22 cellular contexts compared by ENCODE assay signal in the genomic region with DNA sequence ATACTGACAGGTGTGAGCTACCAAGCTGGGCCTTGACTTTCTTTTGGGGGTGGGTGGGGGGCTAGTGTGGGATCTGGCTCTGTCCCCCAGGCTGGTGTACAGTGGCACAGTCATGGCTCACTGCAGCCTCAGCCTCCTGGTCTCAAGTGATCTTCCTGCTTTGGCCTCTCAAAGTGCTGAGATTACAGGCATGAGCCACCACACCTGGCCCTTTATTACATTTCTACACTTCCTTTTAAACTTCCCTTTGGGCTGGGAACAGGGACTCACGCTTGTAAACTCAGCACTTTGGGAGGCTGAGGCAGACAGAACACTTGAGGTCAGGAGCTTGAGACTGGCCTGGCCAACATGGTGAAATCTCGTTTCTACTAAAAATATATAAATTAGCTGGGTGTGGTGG. TPM values are rescaled to one million over a fixed set of nuclear protein-coding genes. Genes with fewer than 3 reads are reported as not detected.
DNase-seq lines count a peak whose midpoint lies in the region; ATAC-seq and TF ChIP-seq lines count a peak whose summit lies in the region.
"Had no signal": no experiment of that assay in that cellular context is flagged by ENCODE, and none has a peak within 500 bp of the region (broad histone marks: within the 10 kb centered on the region; RNA-seq: fewer than 3 reads in every experiment).

No MANE protein-coding gene starts in this region.

- ATAC-seq in heart left ventricle (no peak), right cardiac atrium (no peak)

- peaks cover 0 to 29% (median 14%) of the 10 kb centered on the region in 12 donors for H3K4me1 ChIP-seq in heart left ventricle
- no peaks in the 10 kb centered on the region for H3K4me1 ChIP-seq in right cardiac atrium (ENCODE audit: control insufficient read depth, insufficient read depth, low read length)
- peaks cover 10% of the 10 kb centered on the region for H3K4me1 ChIP-seq in MM.1S (ENCODE audit: low read length)
- no peaks in the 10 kb centered on the region for H3K4me1 ChIP-seq in colonic mucosa
- peaks cover 9 to 26% (median 17%) of the 10 kb centered on the region in 3 donors for H3K4me1 ChIP-seq in skeletal muscle tissue (ENCODE audit: control insufficient read depth in 3 of 3, insufficient read depth in 3 of 3, low read length in 3 of 3)

- WGBS in heart left ventricle, 4 donors, result 72 to 88% (median 80%) methylated on average over 2 of the region's 2 CpGs
- WGBS in right cardiac atrium, result 75% methylated on average over 2 of the region's 2 CpGs

- H3K9ac ChIP-seq in MM.1S (ENCODE audit: low read length) (no peak overlapping the region), colonic mucosa (ENCODE audit: low read depth in 2 of 2, low read length in 2 of 2) (no peak overlapping the region), skeletal muscle tissue (ENCODE audit: low read depth in 1 of 3, low read length in 3 of 3) (no peak overlapping the region)

- no peak overlapping the region for H2AFZ ChIP-seq in MM.1S (ENCODE audit: low read length)

- intact Hi-C loops in heart left ventricle (cut with DNase I), result loop anchor here in 2 of 10 donors (10.0 kb wide), 2 partner anchors 182 to 332 kb away; partner anchors contain the start of gene CA11 (in 1 of the 2)
- intact Hi-C loops in right cardiac atrium (cut with DNase I), result loop anchor here in 2 of 4 donors (10.0 kb wide), 1 partner anchor 182 kb away; no protein-coding TSS in a partner anchor
- intact Hi-C loops in colonic mucosa (cut with DNase I), result no loop called here

- H4K20me1 ChIP-seq in MM.1S (ENCODE audit: insufficient read depth, low read length), result no peaks in the 10 kb centered on the region

- TF ChIP-seq CTCF in heart left ventricle (IDR thresholded peaks at IDR 0.05) (no peak), MM.1S (IDR thresholded peaks at IDR 0.05; ENCODE audit: low read length) (no peak), colonic mucosa (IDR thresholded peaks at IDR 0.05) (no peak), GM13976 (IDR thresholded peaks at IDR 0.05; ENCODE audit: borderline replicate concordance, control extremely low read depth, extremely low read depth, insufficient read depth, missing control alignments) (no peak), chondrocyte (IDR thresholded peaks at IDR 0.05) (no peak), foreskin fibroblast (IDR thresholded peaks at IDR 0.05; ENCODE audit: low read depth, low read length) (no peak)

- H3K9me2 ChIP-seq in MM.1S (replicated peaks; ENCODE audit: insufficient read depth, low read length), result no peaks in the 10 kb centered on the region

- no peak overlapping the region for H3K27ac Mint-ChIP-seq in chondrocyte (ENCODE audit: unreplicated experiment)

- H3K4me3 Mint-ChIP-seq in chondrocyte (ENCODE audit: unreplicated experiment), result no peak overlapping the region
- H3K4me3 Mint-ChIP-seq: B cell had no signal

- H3K27ac ChIP-seq in heart left ventricle (peak overlapping the region in 10 of 12 donors; percentile 83 to 98 (median 88)), right cardiac atrium (ENCODE audit: low read length) (no peak overlapping the region), MM.1S (ENCODE audit: low read length) (0 out of 2 replicates have a peak overlapping the region, but pooled peaks have one; percentile 4), colonic mucosa (peak overlapping the region; percentile 59), skeletal muscle tissue (ENCODE audit: low read depth, low read length) (peak overlapping the region; percentile 94)
- H3K27ac ChIP-seq: 22Rv1, HL-60, SJSA1 had no signal

- H3F3A ChIP-seq in MM.1S (ENCODE audit: insufficient read depth, low read length), result peaks cover 23% of the 10 kb centered on the region

- H3K4me1 Mint-ChIP-seq in chondrocyte (ENCODE audit: low read depth), result peaks cover 21% of the 10 kb centered on the region

- H3K4me3 ChIP-seq in heart left ventricle (no peak overlapping the region), right cardiac atrium (ENCODE audit: low read length) (no peak overlapping the region), MM.1S (ENCODE audit: low read length) (no peak overlapping the region), colonic mucosa (no peak overlapping the region), skeletal muscle tissue (ENCODE audit: low read length in 3 of 3) (no peak overlapping the region), foreskin fibroblast (ENCODE audit: low read depth in 1 of 2, low read length in 2 of 2) (no peak overlapping the region)
- H3K4me3 ChIP-seq: SJSA1 had no signal

- peaks cover 0 to 83% (median 74%) of the 10 kb centered on the region in 9 donors for H3K36me3 ChIP-seq in heart left ventricle
- H3K36me3 ChIP-seq in MM.1S (replicated peaks; ENCODE audit: insufficient read depth, low read length), result no peaks in the 10 kb centered on the region
- H3K36me3 ChIP-seq in colonic mucosa, result no peaks in the 10 kb centered on the region
- H3K36me3 ChIP-seq in skeletal muscle tissue (ENCODE audit: control insufficient read depth in 3 of 3, insufficient read depth in 3 of 3, low read length in 3 of 3), result peaks cover 32 to 42% (median 35%) of the 10 kb centered on the region in 3 donors

- peaks cover 20% of the 10 kb centered on the region for H3K36me3 Mint-ChIP-seq in chondrocyte (ENCODE audit: low read depth)

- no peaks in the 10 kb centered on the region for H3K27me3 Mint-ChIP-seq in chondrocyte (ENCODE audit: low read depth)
- H3K27me3 Mint-ChIP-seq: B cell had no signal

- H3K27me3 ChIP-seq in heart left ventricle, result no peaks in the 10 kb centered on the region
- H3K27me3 ChIP-seq in right cardiac atrium (ENCODE audit: control insufficient read depth, insufficient read depth), result no peaks in the 10 kb centered on the region
- no peaks in the 10 kb centered on the region for H3K27me3 ChIP-seq in MM.1S (replicated peaks; ENCODE audit: insufficient read depth, low read length)
- no peaks in the 10 kb centered on the region for H3K27me3 ChIP-seq in colonic mucosa
- no peaks in the 10 kb centered on the region for H3K27me3 ChIP-seq in skeletal muscle tissue (ENCODE audit: control insufficient read depth in 3 of 3, insufficient read depth in 3 of 3, low read length in 3 of 3)
- H3K27me3 ChIP-seq: SJSA1 had no signal

- no peak for TF ChIP-seq POLR2A in heart left ventricle (IDR thresholded peaks at IDR 0.05)

- in situ Hi-C loops in GM13976 (cut with MboI; ENCODE audit: low sequenced_read_pairs, unreplicated experiment), result no loop called here

- no peaks in the 10 kb centered on the region for H3K9me3 Mint-ChIP-seq in chondrocyte (ENCODE audit: low read depth)

- H3K79me2 ChIP-seq in MM.1S (ENCODE audit: low read length), result no peaks in the 10 kb centered on the region

- no peak overlapping the region for H3K4me2 ChIP-seq in MM.1S (ENCODE audit: low read depth, low read length)

- DNase-seq in heart left ventricle (no peak), right cardiac atrium (no peak), MM.1S (no peak), colonic mucosa (no peak), GM13976 (ENCODE audit: low spot score) (no peak), chondrocyte (ENCODE audit: low spot score) (no peak), foreskin fibroblast (no peak)
- DNase-seq: DMS153, Karpas-422, NCI-H1105, NCI-H1436 treated with DMSO at 0.1 percent for 48 hours, NCI-H187 treated with DMSO at 0.1 percent for 48 hours, NCI-H2107, NCI-H446, NCI-H524 treated with DMSO at 0.1 percent for 48 hours, NCI-H774 had no signal

- H3K9me3 ChIP-seq in heart left ventricle (no peaks in the 10 kb centered on the region), right cardiac atrium (ENCODE audit: control insufficient read depth, low read length) (no peaks in the 10 kb centered on the region), MM.1S (replicated peaks; ENCODE audit: insufficient read depth, low read length) (no peaks in the 10 kb centered on the region), colonic mucosa (no peaks in the 10 kb centered on the region), skeletal muscle tissue (ENCODE audit: control insufficient read depth in 3 of 3, low read length in 3 of 3) (no peaks in the 10 kb centered on the region)
- H3K9me3 ChIP-seq: SJSA1 had no signal

RNA-seq across cellular contexts. Expression of gene FTL, which starts 12.0 kb away (rescaled TPM):
- total RNA-seq in heart left ventricle (1,000 to 10,000 TPM in 4 of 9 donors, 100 to 1,000 TPM in 5; 484 to 6,770 (median 857) TPM), right cardiac atrium (1,000 to 10,000 TPM; 1,459 to 1,840 (median 1,541) TPM), colonic mucosa (1,000 to 10,000 TPM; 1,463 to 1,600 TPM), skeletal muscle tissue (470 TPM), chondrocyte (1,722 to 4,533 TPM (median 1,892 TPM) in 3 replicates)
- polyA plus RNA-seq in heart left ventricle (1,000 to 10,000 TPM in 1 of 2 donors, 100 to 1,000 TPM in 1; 836 to 1,542 TPM), right cardiac atrium (1,675 TPM)

RNA-seq across cellular contexts. Expression of gene GYS1, which starts 16.0 kb away (rescaled TPM):
- total RNA-seq in heart left ventricle (100 to 1,000 TPM; 125 to 264 (median 173) TPM), right cardiac atrium (10 to 100 TPM; 62.7 to 95.9 (median 89.0) TPM), colonic mucosa (10 to 100 TPM; 48.8 to 54.7 TPM), skeletal muscle tissue (42.8 TPM), chondrocyte (43.4 to 51.1 TPM (median 49.1 TPM) in 3 replicates)
- polyA plus RNA-seq in heart left ventricle (100 to 1,000 TPM; 114 to 154 TPM), right cardiac atrium (61.4 TPM)

RNA-seq across cellular contexts. Expression of gene RUVBL2, which starts 16.6 kb away (rescaled TPM):
- total RNA-seq in heart left ventricle, result 10 to 100 TPM; 41.4 to 93.9 (median 50.9) TPM
- polyA plus RNA-seq in heart left ventricle, result 100 to 1,000 TPM in 1 of 2 donors, 10 to 100 TPM in 1; 68.0 to 109 TPM
- total RNA-seq in right cardiac atrium, result 10 to 100 TPM; 39.4 to 47.3 (median 45.4) TPM
- 54.5 TPM for polyA plus RNA-seq in right cardiac atrium
- total RNA-seq in colonic mucosa, result 100 to 1,000 TPM in 1 of 2 donors, 10 to 100 TPM in 1; 54.1 to 151 TPM
- total RNA-seq in skeletal muscle tissue, result 101 TPM
- total RNA-seq in chondrocyte, result 45.3 to 72.5 TPM (median 47.7 TPM) in 3 replicates

RNA-seq across cellular contexts. Expression of gene BAX, which starts 22.4 kb away (rescaled TPM):
- total RNA-seq in heart left ventricle (10 to 100 TPM; 17.9 to 68.4 (median 23.1) TPM), right cardiac atrium (10 to 100 TPM; 23.8 to 34.6 (median 30.4) TPM), colonic mucosa (100 to 1,000 TPM; 144 to 223 TPM), skeletal muscle tissue (20.4 TPM), chondrocyte (161 to 167 TPM (median 165 TPM) in 3 replicates)
- polyA plus RNA-seq in heart left ventricle (10 to 100 TPM; 21.1 to 34.4 TPM), right cardiac atrium (24.4 TPM)

RNA-seq across cellular contexts. Expression of gene LHB, which starts 39.8 kb away (rescaled TPM):
- not detected for total RNA-seq in heart left ventricle
- polyA plus RNA-seq in heart left ventricle, result not detected
- total RNA-seq in right cardiac atrium, result not detected
- polyA plus RNA-seq in right cardiac atrium, result not detected
- not detected for total RNA-seq in colonic mucosa
- not detected for total RNA-seq in skeletal muscle tissue
- total RNA-seq in chondrocyte, result not detected in 3 replicates
- total RNA-seq: Right ventricle myocardium inferior had no signal
